1 cellular context compared by ENCODE assay signal in the genomic region with DNA sequence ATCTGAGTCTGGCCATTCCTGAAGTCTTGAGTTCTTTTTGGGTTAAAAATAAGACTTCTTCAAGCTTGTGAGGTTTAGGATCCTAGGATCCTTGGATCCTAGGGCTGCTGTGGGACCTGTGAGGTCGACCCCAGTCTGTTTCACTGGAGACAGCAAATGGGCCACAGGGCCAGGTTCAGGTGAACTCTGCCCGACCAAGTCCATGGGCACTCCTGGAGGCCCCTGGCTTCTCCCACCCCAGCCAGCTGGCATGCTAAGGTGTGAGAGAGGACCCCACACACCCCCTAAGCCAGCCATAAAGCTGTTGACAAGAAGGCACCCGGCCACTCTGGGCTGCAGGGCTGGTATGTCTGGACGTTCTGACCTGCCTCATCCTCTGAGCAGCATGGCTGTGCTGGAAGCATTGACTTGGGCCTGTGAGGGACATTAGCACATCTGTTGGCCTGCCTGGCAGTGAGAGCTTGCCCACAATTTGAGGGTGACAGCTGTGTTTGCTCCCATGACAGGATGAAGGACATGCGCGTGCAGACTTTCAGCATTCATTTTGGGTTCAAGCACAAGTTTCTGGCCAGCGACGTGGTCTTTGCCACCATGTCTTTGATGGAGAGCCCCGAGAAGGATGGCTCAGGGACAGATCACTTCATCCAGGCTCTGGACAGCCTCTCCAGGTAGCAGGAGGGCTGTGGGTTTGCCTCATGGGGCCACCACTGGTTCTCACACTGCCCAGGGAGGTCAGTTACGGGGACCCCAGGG.
TF ChIP-seq lines count a peak whose summit lies in the region.

No MANE protein-coding gene starts in this region.

TF ChIP-seq in K562, 482 proteins besides CTCF, POLR2A, EP300 and RAD21 (continued from another document and continues in another):
- TF ChIP-seq, protein P1, sequence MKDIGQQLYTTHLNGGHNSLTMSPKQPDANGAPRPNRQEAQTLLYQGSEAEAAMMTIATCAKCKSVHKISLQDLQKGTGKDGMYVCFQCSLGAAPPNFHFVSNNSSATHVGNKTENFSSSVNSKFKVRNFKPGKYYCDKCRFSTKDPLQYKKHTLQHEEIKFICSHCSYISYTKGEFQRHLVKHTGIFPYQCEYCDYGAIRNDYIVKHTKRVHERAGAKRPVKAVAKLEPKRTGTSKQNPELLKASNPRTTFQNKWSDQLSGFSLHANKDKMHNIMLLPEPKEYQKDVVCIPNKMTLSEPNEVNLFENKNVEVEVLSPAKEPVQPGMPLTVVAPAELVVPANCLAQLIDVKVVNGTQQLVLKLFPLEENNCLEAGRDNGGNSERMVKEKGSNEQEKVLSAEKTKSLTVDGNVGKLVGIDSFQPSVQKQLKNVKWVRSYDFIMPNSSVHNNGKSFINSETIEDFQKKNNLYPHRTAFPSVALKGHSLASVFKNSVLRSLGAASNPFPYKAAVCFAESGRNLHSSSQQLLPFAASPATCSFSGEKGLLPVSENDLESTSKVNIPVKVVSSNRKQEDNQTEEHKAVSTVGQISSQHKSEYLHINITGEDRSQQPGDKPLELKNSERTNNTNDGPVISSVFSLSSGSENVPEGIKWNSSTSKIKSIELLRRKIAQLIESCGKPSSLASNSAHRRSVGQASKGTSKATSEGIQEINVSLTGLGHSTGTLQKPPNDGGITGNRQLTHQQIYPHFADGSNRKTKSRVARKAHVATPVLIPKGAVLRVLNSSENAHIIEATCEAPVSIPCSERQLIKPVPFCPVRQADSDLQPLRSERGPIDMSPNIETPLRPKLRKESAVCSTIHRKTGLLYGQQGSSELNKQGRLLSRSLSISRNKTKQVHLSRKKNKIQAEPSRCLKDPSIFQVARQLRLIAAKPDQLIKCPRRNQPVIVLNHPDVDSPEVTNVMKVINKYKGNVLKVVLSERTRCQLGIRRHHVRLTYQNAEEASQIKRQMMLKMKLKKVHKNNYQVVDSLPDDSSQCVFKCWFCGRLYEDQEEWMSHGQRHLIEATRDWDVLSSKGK (CRISPR knock-in tag; IDR thresholded peaks at IDR 0.05) = no peak
- TF ChIP-seq PHF8 (IDR thresholded peaks at IDR 0.05; ENCODE audit: borderline replicate concordance, low read length) = no peak
- no peak for TF ChIP-seq ERF (CRISPR knock-in tag; IDR thresholded peaks at IDR 0.05)
- no peak for TF ChIP-seq FOXA1 (IDR thresholded peaks at IDR 0.05; ENCODE audit: borderline replicate concordance)
- TF ChIP-seq STAG1 (CRISPR knock-in tag; IDR thresholded peaks at IDR 0.05; ENCODE audit: borderline replicate concordance) = no peak; the same call in 1 of the 2 replicates
- TF ChIP-seq, protein P2, sequence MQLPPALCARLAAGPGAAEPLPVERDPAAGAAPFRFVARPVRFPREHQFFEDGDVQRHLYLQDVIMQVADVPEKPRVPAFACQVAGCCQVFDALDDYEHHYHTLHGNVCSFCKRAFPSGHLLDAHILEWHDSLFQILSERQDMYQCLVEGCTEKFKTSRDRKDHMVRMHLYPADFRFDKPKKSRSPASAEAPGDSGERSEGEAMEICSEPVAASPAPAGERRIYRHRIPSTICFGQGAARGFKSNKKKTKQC (CRISPR knock-in tag; IDR thresholded peaks at IDR 0.05) = peak; percentile 68; the same call in 1 of the 2 replicates
- TF ChIP-seq ZNF77 (CRISPR knock-in tag; IDR thresholded peaks at IDR 0.05) = no peak; the same call in 1 of the 2 replicates
- 0 out of 2 replicates have a peak, but pooled peaks have one; percentile 59 for TF ChIP-seq TAF15 (IDR thresholded peaks at IDR 0.05; ENCODE audit: low read depth, low read length)
- TF ChIP-seq ZNF778 (CRISPR knock-in tag; IDR thresholded peaks at IDR 0.05) = no peak
- TF ChIP-seq SPI1 (IDR thresholded peaks at IDR 0.05; ENCODE audit: borderline replicate concordance, low read depth, low read length) = no peak
- TF ChIP-seq, protein P3, sequence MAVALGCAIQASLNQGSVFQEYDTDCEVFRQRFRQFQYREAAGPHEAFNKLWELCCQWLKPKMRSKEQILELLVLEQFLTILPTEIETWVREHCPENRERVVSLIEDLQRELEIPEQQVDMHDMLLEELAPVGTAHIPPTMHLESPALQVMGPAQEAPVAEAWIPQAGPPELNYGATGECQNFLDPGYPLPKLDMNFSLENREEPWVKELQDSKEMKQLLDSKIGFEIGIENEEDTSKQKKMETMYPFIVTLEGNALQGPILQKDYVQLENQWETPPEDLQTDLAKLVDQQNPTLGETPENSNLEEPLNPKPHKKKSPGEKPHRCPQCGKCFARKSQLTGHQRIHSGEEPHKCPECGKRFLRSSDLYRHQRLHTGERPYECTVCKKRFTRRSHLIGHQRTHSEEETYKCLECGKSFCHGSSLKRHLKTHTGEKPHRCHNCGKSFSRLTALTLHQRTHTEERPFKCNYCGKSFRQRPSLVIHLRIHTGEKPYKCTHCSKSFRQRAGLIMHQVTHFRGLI (CRISPR knock-in tag; IDR thresholded peaks at IDR 0.05) = no peak
- no peak; the same call in 1 of the 2 replicates for TF ChIP-seq MED1 (CRISPR knock-in tag; IDR thresholded peaks at IDR 0.05; ENCODE audit: borderline replicate concordance)
- TF ChIP-seq, protein P4, sequence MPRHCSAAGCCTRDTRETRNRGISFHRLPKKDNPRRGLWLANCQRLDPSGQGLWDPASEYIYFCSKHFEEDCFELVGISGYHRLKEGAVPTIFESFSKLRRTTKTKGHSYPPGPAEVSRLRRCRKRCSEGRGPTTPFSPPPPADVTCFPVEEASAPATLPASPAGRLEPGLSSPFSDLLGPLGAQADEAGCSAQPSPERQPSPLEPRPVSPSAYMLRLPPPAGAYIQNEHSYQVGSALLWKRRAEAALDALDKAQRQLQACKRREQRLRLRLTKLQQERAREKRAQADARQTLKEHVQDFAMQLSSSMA (CRISPR knock-in tag; IDR thresholded peaks at IDR 0.05) = no peak
- TF ChIP-seq GATAD2B (IDR thresholded peaks at IDR 0.05; ENCODE audit: borderline replicate concordance) = no peak
- no peak for TF ChIP-seq TGIF2 (CRISPR knock-in tag; IDR thresholded peaks at IDR 0.05)
- no peak for TF ChIP-seq DMBX1 (CRISPR knock-in tag; IDR thresholded peaks at IDR 0.05; ENCODE audit: borderline replicate concordance)
- no peak for TF ChIP-seq FOSL1 (tag; conservative IDR thresholded peaks at IDR 0.05)
- TF ChIP-seq, protein P5, sequence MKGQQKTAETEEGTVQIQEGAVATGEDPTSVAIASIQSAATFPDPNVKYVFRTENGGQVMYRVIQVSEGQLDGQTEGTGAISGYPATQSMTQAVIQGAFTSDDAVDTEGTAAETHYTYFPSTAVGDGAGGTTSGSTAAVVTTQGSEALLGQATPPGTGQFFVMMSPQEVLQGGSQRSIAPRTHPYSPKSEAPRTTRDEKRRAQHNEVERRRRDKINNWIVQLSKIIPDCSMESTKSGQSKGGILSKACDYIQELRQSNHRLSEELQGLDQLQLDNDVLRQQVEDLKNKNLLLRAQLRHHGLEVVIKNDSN (CRISPR knock-in tag; IDR thresholded peaks at IDR 0.05) = peak; percentile 43
- no peak for TF ChIP-seq ARNT (IDR thresholded peaks at IDR 0.05)
- TF ChIP-seq EGR1 (conservative IDR thresholded peaks at IDR 0.05) = no peak
- TF ChIP-seq NFXL1 (CRISPR knock-in tag; IDR thresholded peaks at IDR 0.05) = no peak
- no peak for TF ChIP-seq MCM3 (IDR thresholded peaks at IDR 0.05)
- no peak for TF ChIP-seq RBM14 (IDR thresholded peaks at IDR 0.05; ENCODE audit: borderline replicate concordance, insufficient read depth, low read depth, low read length)
- no peak for TF ChIP-seq ZNF699 (CRISPR knock-in tag; IDR thresholded peaks at IDR 0.05; ENCODE audit: insufficient replicate concordance)
- TF ChIP-seq POLR2H (tag; IDR thresholded peaks at IDR 0.05; ENCODE audit: low read depth) = peak; percentile 4; the same call in 1 of the 2 replicates
- peak; percentile 76 for TF ChIP-seq SNRNP70 (optimal IDR thresholded peaks at IDR 0.05; ENCODE audit: low read depth, low read length)
- no peak for TF ChIP-seq ZNF174 (CRISPR knock-in tag; IDR thresholded peaks at IDR 0.05)
- no peak for TF ChIP-seq ZNF41 (CRISPR knock-in tag; conservative IDR thresholded peaks at IDR 0.05)
- TF ChIP-seq ZNF408 (CRISPR knock-in tag; IDR thresholded peaks at IDR 0.05; ENCODE audit: low read depth) = no peak
- no peak for TF ChIP-seq TAF7 (tag; IDR thresholded peaks at IDR 0.05)
- no peak for TF ChIP-seq CREB1 (IDR thresholded peaks at IDR 0.05)
- TF ChIP-seq CREB1 (CRISPR knock-in tag; IDR thresholded peaks at IDR 0.05) = no peak
- TF ChIP-seq, protein P6, sequence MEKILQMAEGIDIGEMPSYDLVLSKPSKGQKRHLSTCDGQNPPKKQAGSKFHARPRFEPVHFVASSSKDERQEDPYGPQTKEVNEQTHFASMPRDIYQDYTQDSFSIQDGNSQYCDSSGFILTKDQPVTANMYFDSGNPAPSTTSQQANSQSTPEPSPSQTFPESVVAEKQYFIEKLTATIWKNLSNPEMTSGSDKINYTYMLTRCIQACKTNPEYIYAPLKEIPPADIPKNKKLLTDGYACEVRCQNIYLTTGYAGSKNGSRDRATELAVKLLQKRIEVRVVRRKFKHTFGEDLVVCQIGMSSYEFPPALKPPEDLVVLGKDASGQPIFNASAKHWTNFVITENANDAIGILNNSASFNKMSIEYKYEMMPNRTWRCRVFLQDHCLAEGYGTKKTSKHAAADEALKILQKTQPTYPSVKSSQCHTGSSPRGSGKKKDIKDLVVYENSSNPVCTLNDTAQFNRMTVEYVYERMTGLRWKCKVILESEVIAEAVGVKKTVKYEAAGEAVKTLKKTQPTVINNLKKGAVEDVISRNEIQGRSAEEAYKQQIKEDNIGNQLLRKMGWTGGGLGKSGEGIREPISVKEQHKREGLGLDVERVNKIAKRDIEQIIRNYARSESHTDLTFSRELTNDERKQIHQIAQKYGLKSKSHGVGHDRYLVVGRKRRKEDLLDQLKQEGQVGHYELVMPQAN (IDR thresholded peaks at IDR 0.05; ENCODE audit: borderline replicate concordance) = no peak
- no peak for TF ChIP-seq GTF2E2 (tag; IDR thresholded peaks at IDR 0.05)
- no peak for TF ChIP-seq BCL6 (CRISPR knock-in tag; IDR thresholded peaks at IDR 0.05)
- TF ChIP-seq BACH1 (tag; IDR thresholded peaks at IDR 0.05) = no peak
- TF ChIP-seq CHD4 (IDR thresholded peaks at IDR 0.05; ENCODE audit: insufficient read depth, insufficient replicate concordance, low read depth, low read length, poor library complexity, severe bottlenecking) = no peak
- TF ChIP-seq MEF2A (IDR thresholded peaks at IDR 0.05; ENCODE audit: control insufficient read depth, low read depth, low read length) = no peak
- TF ChIP-seq SP2 (IDR thresholded peaks at IDR 0.05; ENCODE audit: extremely low read depth, low read depth, low read length, poor library complexity, severe bottlenecking) = peak; percentile 20
- TF ChIP-seq ATF7 (IDR thresholded peaks at IDR 0.05) = no peak
- peak; percentile 25; the same call in 1 of the 2 replicates for TF ChIP-seq MYNN (IDR thresholded peaks at IDR 0.05)
- no peak for TF ChIP-seq MYNN (CRISPR knock-in tag; IDR thresholded peaks at IDR 0.05)
- TF ChIP-seq ZNF431 (CRISPR knock-in tag; IDR thresholded peaks at IDR 0.05) = no peak
- peak; percentile 74 for TF ChIP-seq POLR2G (IDR thresholded peaks at IDR 0.05; ENCODE audit: low read depth, low read length)
- TF ChIP-seq ZBED1 (IDR thresholded peaks at IDR 0.05) = 0 out of 2 replicates have a peak, but pooled peaks have one; percentile 35
- no peak for TF ChIP-seq POLR3G (IDR thresholded peaks at IDR 0.05; ENCODE audit: extremely low read depth, insufficient read length, insufficient replicate concordance)
- TF ChIP-seq, protein P7, sequence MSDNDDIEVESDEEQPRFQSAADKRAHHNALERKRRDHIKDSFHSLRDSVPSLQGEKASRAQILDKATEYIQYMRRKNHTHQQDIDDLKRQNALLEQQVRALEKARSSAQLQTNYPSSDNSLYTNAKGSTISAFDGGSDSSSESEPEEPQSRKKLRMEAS (CRISPR knock-in tag; IDR thresholded peaks at IDR 0.05) = peak; percentile 59
- TF ChIP-seq, protein P8, sequence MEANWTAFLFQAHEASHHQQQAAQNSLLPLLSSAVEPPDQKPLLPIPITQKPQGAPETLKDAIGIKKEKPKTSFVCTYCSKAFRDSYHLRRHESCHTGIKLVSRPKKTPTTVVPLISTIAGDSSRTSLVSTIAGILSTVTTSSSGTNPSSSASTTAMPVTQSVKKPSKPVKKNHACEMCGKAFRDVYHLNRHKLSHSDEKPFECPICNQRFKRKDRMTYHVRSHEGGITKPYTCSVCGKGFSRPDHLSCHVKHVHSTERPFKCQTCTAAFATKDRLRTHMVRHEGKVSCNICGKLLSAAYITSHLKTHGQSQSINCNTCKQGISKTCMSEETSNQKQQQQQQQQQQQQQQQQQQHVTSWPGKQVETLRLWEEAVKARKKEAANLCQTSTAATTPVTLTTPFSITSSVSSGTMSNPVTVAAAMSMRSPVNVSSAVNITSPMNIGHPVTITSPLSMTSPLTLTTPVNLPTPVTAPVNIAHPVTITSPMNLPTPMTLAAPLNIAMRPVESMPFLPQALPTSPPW (CRISPR knock-in tag; IDR thresholded peaks at IDR 0.05) = no peak
- no peak for TF ChIP-seq ZNF444 (CRISPR knock-in tag; IDR thresholded peaks at IDR 0.05)
- TF ChIP-seq CHD1 (IDR thresholded peaks at IDR 0.05; ENCODE audit: low read length) = peak; percentile 46
- no peak for TF ChIP-seq MECOM (CRISPR knock-in tag; IDR thresholded peaks at IDR 0.05)
- TF ChIP-seq SREBF2 (CRISPR knock-in tag; IDR thresholded peaks at IDR 0.05) = no peak
- TF ChIP-seq TEAD1 (CRISPR knock-in tag; IDR thresholded peaks at IDR 0.05) = no peak; a peak in 1 of 4 replicates
- TF ChIP-seq, protein P9, sequence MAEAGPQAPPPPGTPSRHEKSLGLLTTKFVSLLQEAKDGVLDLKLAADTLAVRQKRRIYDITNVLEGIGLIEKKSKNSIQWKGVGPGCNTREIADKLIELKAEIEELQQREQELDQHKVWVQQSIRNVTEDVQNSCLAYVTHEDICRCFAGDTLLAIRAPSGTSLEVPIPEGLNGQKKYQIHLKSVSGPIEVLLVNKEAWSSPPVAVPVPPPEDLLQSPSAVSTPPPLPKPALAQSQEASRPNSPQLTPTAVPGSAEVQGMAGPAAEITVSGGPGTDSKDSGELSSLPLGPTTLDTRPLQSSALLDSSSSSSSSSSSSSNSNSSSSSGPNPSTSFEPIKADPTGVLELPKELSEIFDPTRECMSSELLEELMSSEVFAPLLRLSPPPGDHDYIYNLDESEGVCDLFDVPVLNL (CRISPR knock-in tag; IDR thresholded peaks at IDR 0.05; ENCODE audit: low read depth) = peak; percentile 41
- peak; percentile 18 for TF ChIP-seq WHSC1 (IDR thresholded peaks at IDR 0.05; ENCODE audit: low read length)
- peak; percentile 51; the same call in 1 of the 2 replicates for TF ChIP-seq SP1 (CRISPR knock-in tag; IDR thresholded peaks at IDR 0.05)
- no peak for TF ChIP-seq PYGO2 (tag; IDR thresholded peaks at IDR 0.05)
- no peak for TF ChIP-seq ILF3 (IDR thresholded peaks at IDR 0.05; ENCODE audit: borderline replicate concordance)
- no peak for TF ChIP-seq COPS2 (conservative IDR thresholded peaks at IDR 0.05)
- no peak for TF ChIP-seq THRAP3 (IDR thresholded peaks at IDR 0.05; ENCODE audit: borderline replicate concordance)
- no peak for TF ChIP-seq CBX8 (IDR thresholded peaks at IDR 0.05; ENCODE audit: borderline replicate concordance, extremely low read depth, low read depth, low read length, poor library complexity, severe bottlenecking)
